ENCODE assay signal across 21 cellular contexts in genomic region chr3:11898611-11899325, GRCh38.
"Had no signal": no experiment of that assay in that cellular context is flagged by ENCODE, and none has a peak within 500 bp of the region (broad histone marks: within the 10 kb centered on the region; RNA-seq: fewer than 3 reads in every experiment).

No MANE protein-coding gene starts in this region.

- H3K4me1 Mint-ChIP-seq: activated CD4-positive, alpha-beta memory T cell treated with anti-CD3 and anti-CD28 coated beads, Interleukin-2, amount 10 ng/mL, durations not matched to agents 7 days and 5 days; activated CD4-positive, alpha-beta T cell treated with anti-CD3 and anti-CD28 coated beads, Interleukin-2, amount 10 ng/mL, durations not matched to agents 24 days and 14 days; activated naive CD8-positive, alpha-beta T cell treated with anti-CD3 and anti-CD28 coated beads, Interleukin-2, amount 50 U/mL, for 24 hours; endodermal cell had no signal

- H3K4me1 ChIP-seq: body of pancreas, esophagus squamous epithelium, gastrocnemius medialis, pancreas, tibial artery had no signal

- H3K4me3 ChIP-seq: body of pancreas, cardiac muscle cell, esophagus squamous epithelium, gastrocnemius medialis, pancreas, tibial artery had no signal

- H3K4me3 Mint-ChIP-seq: activated CD4-positive, alpha-beta memory T cell treated with anti-CD3 and anti-CD28 coated beads, Interleukin-2, amount 10 ng/mL, durations not matched to agents 7 days and 5 days; activated CD4-positive, alpha-beta T cell treated with anti-CD3 and anti-CD28 coated beads, Interleukin-2, amount 10 ng/mL, durations not matched to agents 24 days and 14 days; activated naive CD8-positive, alpha-beta T cell treated with anti-CD3 and anti-CD28 coated beads, Interleukin-2, amount 50 U/mL, for 24 hours; endodermal cell; natural killer cell treated with Interleukin-12 subunit alpha and Interleukin-12 subunit beta and Interleukin-15 and Interleukin-18, amount 100 ng/mL, for 72 hours had no signal

- H3K27ac Mint-ChIP-seq: activated CD4-positive, alpha-beta memory T cell treated with anti-CD3 and anti-CD28 coated beads, Interleukin-2, amount 10 ng/mL, durations not matched to agents 7 days and 5 days; activated CD4-positive, alpha-beta T cell treated with anti-CD3 and anti-CD28 coated beads, Interleukin-2, amount 10 ng/mL, durations not matched to agents 24 days and 14 days; activated naive CD8-positive, alpha-beta T cell treated with anti-CD3 and anti-CD28 coated beads, Interleukin-2, amount 50 U/mL, for 24 hours; endodermal cell; natural killer cell treated with Interleukin-12 subunit alpha and Interleukin-12 subunit beta and Interleukin-15 and Interleukin-18, amount 100 ng/mL, for 72 hours had no signal

- H3K9me3 Mint-ChIP-seq: activated CD4-positive, alpha-beta memory T cell treated with anti-CD3 and anti-CD28 coated beads, Interleukin-2, amount 10 ng/mL, durations not matched to agents 7 days and 5 days; activated CD4-positive, alpha-beta T cell treated with anti-CD3 and anti-CD28 coated beads, Interleukin-2, amount 10 ng/mL, durations not matched to agents 24 days and 14 days; activated naive CD8-positive, alpha-beta T cell treated with anti-CD3 and anti-CD28 coated beads, Interleukin-2, amount 50 U/mL, for 24 hours; endodermal cell; natural killer cell treated with Interleukin-12 subunit alpha and Interleukin-12 subunit beta and Interleukin-15 and Interleukin-18, amount 100 ng/mL, for 72 hours had no signal

- H3K27ac ChIP-seq: body of pancreas, cardiac muscle cell, esophagus squamous epithelium, gastrocnemius medialis, neutrophil, pancreas, tibial artery had no signal

- H3K36me3 ChIP-seq: cardiac muscle cell, esophagus squamous epithelium, gastrocnemius medialis, neutrophil, pancreas, tibial artery had no signal

- H3K36me3 Mint-ChIP-seq: natural killer cell treated with Interleukin-12 subunit alpha and Interleukin-12 subunit beta and Interleukin-15 and Interleukin-18, amount 100 ng/mL, for 72 hours had no signal

- H3K9me3 ChIP-seq: body of pancreas, esophagus squamous epithelium, gastrocnemius medialis, neutrophil, pancreas, tibial artery had no signal

- ATAC-seq: activated CD4-positive, CD25-positive, alpha-beta regulatory T cell treated with anti-CD3 and anti-CD28 coated beads, Interleukin-2, amount 50 U/mL, for 24 hours; activated naive CD8-positive, alpha-beta T cell treated with anti-CD3 and anti-CD28 coated beads, Interleukin-2, amount 50 U/mL, for 24 hours; body of pancreas; gastrocnemius medialis; pancreas; right cardiac atrium; stimulated activated naive CD8-positive, alpha-beta T cell treated with anti-CD3 and anti-CD28 coated beads, Interleukin-15, Interleukin-2, amounts not matched to agents 100 U/mL and 50 U/mL, for 24 hours had no signal

- H3K27me3 ChIP-seq: body of pancreas, cardiac muscle cell, esophagus squamous epithelium, gastrocnemius medialis, neutrophil, pancreas had no signal

- DNase-seq: activated CD4-positive, alpha-beta memory T cell treated with anti-CD3 and anti-CD28 coated beads, Interleukin-2, amount 10 ng/mL, durations not matched to agents 7 days and 5 days; activated CD4-positive, alpha-beta T cell treated with anti-CD3 and anti-CD28 coated beads, Interleukin-2, amount 10 ng/mL, durations not matched to agents 24 days and 14 days; activated effector memory CD4-positive, alpha-beta T cell treated with anti-CD3 and anti-CD28 coated beads, Interleukin-2, amount 50 U/mL, for 16 hours; activated naive CD4-positive, alpha-beta T cell treated with anti-CD3 and anti-CD28 coated beads, Interleukin-2, amount 50 U/mL, for 16 hours; activated naive CD8-positive, alpha-beta T cell treated with anti-CD3 and anti-CD28 coated beads, Interleukin-2, amount 50 U/mL, for 24 hours; activated T-cell treated with anti-CD3 and anti-CD28 coated beads for 4 hours; body of pancreas; cortex of kidney; endodermal cell; esophagus squamous epithelium; gastrocnemius medialis; hippocampal formation; pancreas; right cardiac atrium; stimulated activated CD4-positive, alpha-beta T cell treated with anti-CD3 and anti-CD28 coated beads, Interleukin-4, amount 100 ng/mL, for 24 hours; stimulated activated naive CD8-positive, alpha-beta T cell treated with anti-CD3 and anti-CD28 coated beads, Interleukin-15, Interleukin-2, amounts not matched to agents 100 U/mL and 50 U/mL, for 24 hours; tibial artery had no signal
